Comparison of ENCODE assay signal across 8 cellular contexts in genomic region chr11:126304457-126305072, GRCh38. TPM values are rescaled to one million over a fixed set of nuclear protein-coding genes. Genes with fewer than 3 reads are reported as not detected.
DNase-seq lines count a peak whose midpoint lies in the region; ATAC-seq and TF ChIP-seq lines count a peak whose summit lies in the region.

No MANE protein-coding gene starts in this region.

- H3K4me3 Mint-ChIP-seq in activated CD4-positive, alpha-beta memory T cell treated with anti-CD3 and anti-CD28 coated beads, Interleukin-2, amount 10 ng/mL, durations not matched to agents 7 days and 5 days: peak overlapping the region; percentile 77

- peak overlapping the region; percentile 86 for H3K9ac ChIP-seq in ES-I3 (ENCODE audit: low read depth, low read length)

- 32 to 41% methylated on average over 12 of the region's 12 CpGs for WGBS in heart right ventricle, 2 donors

- H3K36me3 ChIP-seq in ES-I3 (ENCODE audit: insufficient read depth, low read length) (no peaks in the 10 kb centered on the region), heart right ventricle (peaks cover 0 to 38% (median 0%) of the 10 kb centered on the region in 9 donors)

- intact Hi-C loops in heart right ventricle (cut with DNase I): loop anchor here in 1 of 10 donors (5.0 kb wide), 1 partner anchor 178 kb away; no protein-coding TSS in a partner anchor

- CTCF ChIA-PET in activated CD4-positive, alpha-beta memory T cell treated with anti-CD3 and anti-CD28 coated beads, Interleukin-2, amount 10 ng/mL, durations not matched to agents 7 days and 5 days (lab: Charles Lee): interaction anchor here (0.6 to 2.6 kb wide), 8 partner anchors 9 to 1770 kb away, joined by 3 to 17 read pairs (median 3); no protein-coding TSS in a partner anchor

- H3K9me3 ChIP-seq in ES-I3 (ENCODE audit: control insufficient read depth, insufficient read depth, low read length) (no peaks in the 10 kb centered on the region), heart right ventricle (no peaks in the 10 kb centered on the region)

- H3K9me3 Mint-ChIP-seq in activated CD4-positive, alpha-beta memory T cell treated with anti-CD3 and anti-CD28 coated beads, Interleukin-2, amount 10 ng/mL, durations not matched to agents 7 days and 5 days: no peaks in the 10 kb centered on the region

- TF ChIP-seq CTCF in heart right ventricle (IDR thresholded peaks at IDR 0.05): no peak

- H3K27ac ChIP-seq in heart right ventricle: peak overlapping the region in 9 of 10 donors; percentile 82 to 95 (median 91)

- no peak for DNase-seq in activated CD4-positive, alpha-beta memory T cell treated with anti-CD3 and anti-CD28 coated beads, Interleukin-2, amount 10 ng/mL, durations not matched to agents 7 days and 5 days
- DNase-seq in heart right ventricle (no peak), skeletal muscle cell (ENCODE audit: low read depth) (no peak), inferior parietal cortex (ENCODE audit: extremely low spot score) (no peak), HT-29 (ENCODE audit: low spot score) (no peak)
- no peak for DNase-seq in activated CD4-positive, CD25-positive, alpha-beta regulatory T cell (lab: John Stamatoyannopoulos, UW)

- H3K4me1 ChIP-seq in ES-I3 (ENCODE audit: insufficient read depth, low read length) (no peaks in the 10 kb centered on the region; the same call in 1 of the 2 replicates), heart right ventricle (peaks cover 4 to 26% (median 13%) of the 10 kb centered on the region in 9 donors)

- ATAC-seq in HG02623 (IDR thresholded peaks at IDR 0.05; ENCODE audit: unreplicated experiment): peak; percentile 1
- ATAC-seq in heart right ventricle: peak in 5 of 8 donors; percentile 1 to 17 (median 10)

- H3K27me3 ChIP-seq in heart right ventricle: no peaks in the 10 kb centered on the region

- POLR2A ChIA-PET in activated CD4-positive, alpha-beta memory T cell treated with anti-CD3 and anti-CD28 coated beads, Interleukin-2, amount 10 ng/mL, durations not matched to agents 7 days and 5 days (lab: Charles Lee): interaction anchor here (0.7 to 3.4 kb wide), 13 partner anchors 14 to 176 kb away, joined by 3 to 23 read pairs (median 6); partner anchors contain the start of genes FOXRED1, SRPRA, ST3GAL4 and TIRAP

- peak overlapping the region; percentile 75 for H3K27ac Mint-ChIP-seq in activated CD4-positive, alpha-beta memory T cell treated with anti-CD3 and anti-CD28 coated beads, Interleukin-2, amount 10 ng/mL, durations not matched to agents 7 days and 5 days

- no peaks in the 10 kb centered on the region for H3K27me3 Mint-ChIP-seq in activated CD4-positive, alpha-beta memory T cell treated with anti-CD3 and anti-CD28 coated beads, Interleukin-2, amount 10 ng/mL, durations not matched to agents 7 days and 5 days

- H3K36me3 Mint-ChIP-seq in activated CD4-positive, alpha-beta memory T cell treated with anti-CD3 and anti-CD28 coated beads, Interleukin-2, amount 10 ng/mL, durations not matched to agents 7 days and 5 days (ENCODE audit: low read depth): peaks cover 36% of the 10 kb centered on the region

- H3K4me1 Mint-ChIP-seq in activated CD4-positive, alpha-beta memory T cell treated with anti-CD3 and anti-CD28 coated beads, Interleukin-2, amount 10 ng/mL, durations not matched to agents 7 days and 5 days: peaks cover 30% of the 10 kb centered on the region

- H3K4me3 ChIP-seq in heart right ventricle: peak overlapping the region; percentile 53 to 72 (median 62)
- H3K4me3 ChIP-seq in skeletal muscle cell (ENCODE audit: low read depth, low read length): peak overlapping the region; percentile 78

RNA-seq across cellular contexts. Expression of gene DCPS, which starts 0.7 kb away (rescaled TPM):
- 10 to 100 TPM; 34.5 to 35.8 TPM for total RNA-seq in activated CD4-positive, alpha-beta memory T cell treated with anti-CD3 and anti-CD28 coated beads, Interleukin-2, amount 10 ng/mL, durations not matched to agents 7 days and 5 days
- total RNA-seq in heart right ventricle: 10 to 100 TPM in 6 of 10 donors, 1 to 10 TPM in 4; 6.5 to 17.3 (median 10.6) TPM
- 10 to 100 TPM in 1 of 2 donors, 1 to 10 TPM in 1; 8.8 to 17.1 TPM for polyA plus RNA-seq in heart right ventricle
- 51.0 and 63.2 TPM in 2 replicates for total RNA-seq in HT-29 (2014; rRNA removed; shearing (Covaris generic))

RNA-seq across cellular contexts. Expression of gene TIRAP, which starts 21.7 kb away (rescaled TPM):
- total RNA-seq in activated CD4-positive, alpha-beta memory T cell treated with anti-CD3 and anti-CD28 coated beads, Interleukin-2, amount 10 ng/mL, durations not matched to agents 7 days and 5 days: 10 to 100 TPM; 14.2 to 17.0 TPM
- total RNA-seq in heart right ventricle: 10 to 100 TPM in 1 of 10 donors, 1 to 10 TPM in 9; 6.3 to 10.1 (median 8.6) TPM
- 1 to 10 TPM; 3.1 to 3.3 TPM for polyA plus RNA-seq in heart right ventricle
- 11.6 and 12.3 TPM in 2 replicates for total RNA-seq in HT-29 (2014; rRNA removed; shearing (Covaris generic))

RNA-seq across cellular contexts. Expression of gene FOXRED1, which starts 35.6 kb away (rescaled TPM):
- total RNA-seq in activated CD4-positive, alpha-beta memory T cell treated with anti-CD3 and anti-CD28 coated beads, Interleukin-2, amount 10 ng/mL, durations not matched to agents 7 days and 5 days: 10 to 100 TPM; 34.4 to 36.4 TPM
- 10 to 100 TPM; 19.0 to 41.1 (median 30.4) TPM for total RNA-seq in heart right ventricle
- polyA plus RNA-seq in heart right ventricle: 10 to 100 TPM; 33.5 to 46.3 TPM
- total RNA-seq in HT-29 (2014; rRNA removed; shearing (Covaris generic)): 38.2 and 42.6 TPM in 2 replicates

RNA-seq across cellular contexts. Expression of gene SRPRA, which starts 35.9 kb away (rescaled TPM):
- total RNA-seq in activated CD4-positive, alpha-beta memory T cell treated with anti-CD3 and anti-CD28 coated beads, Interleukin-2, amount 10 ng/mL, durations not matched to agents 7 days and 5 days: 100 to 1,000 TPM; 121 to 125 TPM
- total RNA-seq in heart right ventricle: 10 to 100 TPM; 65.4 to 88.4 (median 75.1) TPM
- 10 to 100 TPM; 32.5 to 80.2 TPM for polyA plus RNA-seq in heart right ventricle
- 125 and 126 TPM in 2 replicates for total RNA-seq in HT-29 (2014; rRNA removed; shearing (Covaris generic))

RNA-seq across cellular contexts. Expression of gene ST3GAL4, which starts 50.9 kb away (rescaled TPM):
- total RNA-seq in activated CD4-positive, alpha-beta memory T cell treated with anti-CD3 and anti-CD28 coated beads, Interleukin-2, amount 10 ng/mL, durations not matched to agents 7 days and 5 days: 1 to 10 TPM; 7.4 to 8.5 TPM
- total RNA-seq in heart right ventricle: 10 to 100 TPM; 24.8 to 51.0 (median 43.4) TPM
- 10 to 100 TPM; 96.2 to 98.2 TPM for polyA plus RNA-seq in heart right ventricle
- total RNA-seq in HT-29 (2014; rRNA removed; shearing (Covaris generic)): 140 and 158 TPM in 2 replicates
